ENCODE assay signal across 35 cellular contexts in the genomic region with DNA sequence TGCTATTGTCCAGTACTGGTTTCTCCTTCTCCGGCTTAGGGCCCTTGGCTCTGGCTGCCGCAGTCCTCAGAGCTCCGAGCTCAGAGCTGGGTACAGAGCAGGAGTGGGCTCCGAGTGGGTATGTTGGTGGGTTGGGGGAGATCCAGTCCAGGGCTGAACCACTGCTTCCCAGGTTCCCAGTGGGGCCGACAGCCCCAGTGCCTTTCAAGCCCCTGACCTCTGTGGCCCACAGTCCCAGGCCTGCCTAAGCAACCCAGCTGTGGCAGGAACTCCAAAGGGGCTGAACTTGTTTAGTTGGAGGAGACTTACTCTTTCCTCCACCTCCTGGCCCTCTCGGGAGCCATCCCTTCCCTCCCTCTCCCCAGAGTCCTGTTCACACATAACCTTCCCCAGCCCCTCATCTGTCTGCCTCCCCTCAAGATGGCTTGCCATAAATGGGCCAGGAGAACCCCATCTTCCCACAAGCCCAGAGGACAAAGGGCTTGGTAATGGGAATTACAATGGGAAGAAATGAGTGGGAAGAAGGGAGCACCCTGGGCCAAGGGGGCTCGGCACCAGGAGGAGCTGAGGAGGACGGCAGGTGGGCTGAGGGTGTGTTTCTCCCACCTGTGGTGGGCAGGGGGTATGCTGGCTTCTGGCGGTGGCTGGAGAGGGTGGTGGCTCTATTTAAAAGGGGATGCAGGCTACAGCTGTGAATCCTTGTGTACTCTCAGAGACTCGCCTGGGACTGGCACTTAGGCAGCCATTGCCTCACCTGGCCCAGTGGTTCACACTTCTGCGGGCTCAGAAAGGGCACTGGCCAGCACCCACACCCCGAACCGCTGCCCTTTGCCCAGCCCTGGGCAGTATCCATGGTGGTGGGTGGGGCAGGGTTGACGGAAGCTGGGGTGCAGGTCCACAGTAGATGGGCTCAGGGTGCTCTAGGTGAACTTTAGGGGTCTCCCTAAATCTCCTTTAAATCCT. TPM values are rescaled to one million over a fixed set of nuclear protein-coding genes. Genes with fewer than 3 reads are reported as not detected.
"Had no signal": no experiment of that assay in that cellular context is flagged by ENCODE, and none has a peak within 500 bp of the region (broad histone marks: within the 10 kb centered on the region; RNA-seq: fewer than 3 reads in every experiment).

No MANE protein-coding gene starts in this region.

- H3K79me2 ChIP-seq: hepatocyte had no signal

- H2AFZ ChIP-seq: hepatocyte had no signal

- H3K4me1 ChIP-seq: adrenal gland, ascending aorta, esophagus squamous epithelium, stomach, thyroid gland, upper lobe of left lung had no signal

- H3K4me3 Mint-ChIP-seq: activated CD4-positive, alpha-beta memory T cell treated with anti-CD3 and anti-CD28 coated beads for 36 hours; activated CD4-positive, alpha-beta T cell treated with anti-CD3 and anti-CD28 coated beads, Interleukin-2, amount 10 ng/mL, durations not matched to agents 24 days and 14 days; activated naive CD4-positive, alpha-beta T cell treated with anti-CD3 and anti-CD28 coated beads for 36 hours; activated naive CD8-positive, alpha-beta T cell treated with anti-CD3 and anti-CD28 coated beads for 36 hours; activated T-helper 1 cell treated with anti-CD3 and anti-CD28 coated beads, Interleukin-12 subunit alpha, Interleukin-12 subunit beta, Interleukin-2, Interleukin-4 antibody, amounts not matched to agents 30 ng/mL and 10 ng/mL and 1 ng/mL, durations not matched to agents 14 hours and 24 hours and 36 hours; dendritic cell treated with granulocyte-macrophage colony-stimulating factor and Interleukin-4, amounts not matched to agents 40 ng/mL and 50 ng/mL, for 4 days; mesothelial cell of epicardium; naive thymus-derived CD4-positive, alpha-beta T cell; neural crest cell had no signal

- H3K27me3 Mint-ChIP-seq: activated CD4-positive, alpha-beta memory T cell treated with anti-CD3 and anti-CD28 coated beads for 36 hours had no signal

- H3K36me3 ChIP-seq: adrenal gland, ascending aorta, brain microvascular endothelial cell, esophagus squamous epithelium, stomach, thyroid gland, upper lobe of left lung had no signal

- H3K27ac ChIP-seq: adrenal gland, ascending aorta, brain microvascular endothelial cell, epithelial cell of prostate, esophagus squamous epithelium, hepatocyte, stomach, thyroid gland, upper lobe of left lung, VCaP had no signal

- H3K4me3 ChIP-seq: adrenal gland, ascending aorta, esophagus squamous epithelium, hepatocyte, stomach, thyroid gland, upper lobe of left lung had no signal

- ATAC-seq: naive thymus-derived CD4-positive, alpha-beta T cell had no signal

- H3K4me1 Mint-ChIP-seq: activated CD4-positive, alpha-beta T cell treated with anti-CD3 and anti-CD28 coated beads, Interleukin-2, amount 10 ng/mL, durations not matched to agents 24 days and 14 days; activated naive CD8-positive, alpha-beta T cell treated with anti-CD3 and anti-CD28 coated beads for 36 hours; mesothelial cell of epicardium; naive thymus-derived CD4-positive, alpha-beta T cell had no signal

- FAIRE-seq: TTC549 had no signal

- H3K4me2 ChIP-seq: hepatocyte had no signal

- H3K36me3 Mint-ChIP-seq: activated CD4-positive, alpha-beta memory T cell treated with anti-CD3 and anti-CD28 coated beads for 36 hours; activated naive CD8-positive, alpha-beta T cell treated with anti-CD3 and anti-CD28 coated beads for 36 hours; mesothelial cell of epicardium; naive thymus-derived CD4-positive, alpha-beta T cell had no signal

- H3K9me3 Mint-ChIP-seq: activated CD4-positive, alpha-beta memory T cell treated with anti-CD3 and anti-CD28 coated beads for 36 hours; activated CD4-positive, alpha-beta T cell treated with anti-CD3 and anti-CD28 coated beads, Interleukin-2, amount 10 ng/mL, durations not matched to agents 24 days and 14 days; activated naive CD4-positive, alpha-beta T cell treated with anti-CD3 and anti-CD28 coated beads for 36 hours; activated naive CD8-positive, alpha-beta T cell treated with anti-CD3 and anti-CD28 coated beads for 36 hours; activated T-helper 1 cell treated with anti-CD3 and anti-CD28 coated beads, Interleukin-12 subunit alpha, Interleukin-12 subunit beta, Interleukin-2, Interleukin-4 antibody, amounts not matched to agents 30 ng/mL and 10 ng/mL and 1 ng/mL, durations not matched to agents 14 hours and 24 hours and 36 hours; dendritic cell treated with granulocyte-macrophage colony-stimulating factor and Interleukin-4, amounts not matched to agents 40 ng/mL and 50 ng/mL, for 4 days; mesothelial cell of epicardium; naive thymus-derived CD4-positive, alpha-beta T cell; neural crest cell had no signal

- DNase-seq: activated CD4-positive, alpha-beta memory T cell treated with anti-CD3 and anti-CD28 coated beads for 36 hours; activated CD4-positive, alpha-beta T cell treated with anti-CD3 and anti-CD28 coated beads, Interleukin-2, amount 10 ng/mL, durations not matched to agents 24 days and 14 days; activated CD4-positive, CD25-positive, alpha-beta regulatory T cell treated with anti-CD3 and anti-CD28 coated beads, Interleukin-2, amount 50 U/mL, for 72 hours; activated CD8-positive, alpha-beta memory T cell treated with anti-CD3 and anti-CD28 coated beads, Interleukin-2, amount 50 U/mL, for 4 hours; activated effector memory CD4-positive, alpha-beta T cell treated with anti-CD3 and anti-CD28 coated beads, Interleukin-2, amount 50 U/mL, for 16 hours; activated naive CD4-positive, alpha-beta T cell treated with anti-CD3 and anti-CD28 coated beads for 36 hours; activated naive CD8-positive, alpha-beta T cell treated with anti-CD3 and anti-CD28 coated beads for 36 hours; activated T-cell treated with anti-CD3 and anti-CD28 coated beads, Interleukin-2, amount 50 U/mL, for 1 hour; adrenal gland; brain microvascular endothelial cell; central memory CD4-positive, alpha-beta T cell; esophagus squamous epithelium; foreskin melanocyte; islet precursor cell; naive thymus-derived CD4-positive, alpha-beta T cell; stimulated activated CD4-positive, alpha-beta T cell treated with anti-CD3 and anti-CD28 coated beads, Interleukin-4, amount 100 ng/mL, for 1 hour; stomach; T-helper 9 cell; thyroid gland; upper lobe of left lung had no signal

- H3K9me3 ChIP-seq: adrenal gland, ascending aorta, esophagus squamous epithelium, stomach, thyroid gland, upper lobe of left lung had no signal

- H3K27me3 ChIP-seq: adrenal gland, ascending aorta, brain microvascular endothelial cell, hepatocyte, thyroid gland, upper lobe of left lung had no signal

- H3K27ac Mint-ChIP-seq: activated CD4-positive, alpha-beta memory T cell treated with anti-CD3 and anti-CD28 coated beads for 36 hours; activated CD4-positive, alpha-beta T cell treated with anti-CD3 and anti-CD28 coated beads, Interleukin-2, amount 10 ng/mL, durations not matched to agents 24 days and 14 days; activated naive CD4-positive, alpha-beta T cell treated with anti-CD3 and anti-CD28 coated beads for 36 hours; activated naive CD8-positive, alpha-beta T cell treated with anti-CD3 and anti-CD28 coated beads for 36 hours; dendritic cell treated with granulocyte-macrophage colony-stimulating factor and Interleukin-4, amounts not matched to agents 40 ng/mL and 50 ng/mL, for 4 days; mesothelial cell of epicardium; naive thymus-derived CD4-positive, alpha-beta T cell had no signal

RNA-seq across cellular contexts. Expression of gene MYH6, which starts 3.8 kb away (rescaled TPM):
- total RNA-seq: activated CD8-positive, alpha-beta memory T cell treated with anti-CD3 and anti-CD28 coated beads for 36 hours; activated naive CD4-positive, alpha-beta T cell treated with anti-CD3 and anti-CD28 coated beads for 36 hours; activated naive CD8-positive, alpha-beta T cell treated with anti-CD3 and anti-CD28 coated beads for 36 hours; ascending aorta; esophagus squamous epithelium; hepatocyte; mesothelial cell of epicardium; neural crest cell; omental fat pad; renal cortical epithelial cell; SK-MEL-5; thyroid gland; upper lobe of left lung had no signal
- polyA plus RNA-seq: naive thymus-derived CD4-positive, alpha-beta T cell had no signal

RNA-seq across cellular contexts. Expression of gene MYH7, which starts 23.6 kb away (rescaled TPM):
- total RNA-seq: activated CD4-positive, alpha-beta T cell treated with anti-CD3 and anti-CD28 coated beads, Interleukin-2, amount 10 ng/mL, durations not matched to agents 24 days and 14 days; activated CD8-positive, alpha-beta memory T cell treated with anti-CD3 and anti-CD28 coated beads for 36 hours; activated naive CD4-positive, alpha-beta T cell treated with anti-CD3 and anti-CD28 coated beads for 36 hours; ascending aorta; esophagus squamous epithelium; hepatocyte; mesothelial cell of epicardium; naive thymus-derived CD4-positive, alpha-beta T cell; omental fat pad; renal cortical epithelial cell; upper lobe of left lung had no signal
- polyA plus RNA-seq: hepatocyte; naive thymus-derived CD4-positive, alpha-beta T cell had no signal

RNA-seq across cellular contexts. Expression of gene CMTM5, which starts 35.0 kb away (rescaled TPM):
- total RNA-seq: activated CD4-positive, alpha-beta memory T cell treated with anti-CD3 and anti-CD28 coated beads for 36 hours; activated CD4-positive, alpha-beta T cell treated with anti-CD3 and anti-CD28 coated beads, Interleukin-2, amount 10 ng/mL, durations not matched to agents 24 days and 14 days; activated CD8-positive, alpha-beta memory T cell treated with anti-CD3 and anti-CD28 coated beads for 36 hours; activated naive CD4-positive, alpha-beta T cell treated with anti-CD3 and anti-CD28 coated beads for 36 hours; activated naive CD8-positive, alpha-beta T cell treated with anti-CD3 and anti-CD28 coated beads for 36 hours; activated T-helper 1 cell treated with anti-CD3 and anti-CD28 coated beads, Interleukin-12 subunit alpha, Interleukin-12 subunit beta, Interleukin-2, Interleukin-4 antibody, amounts not matched to agents 30 ng/mL and 10 ng/mL and 1 ng/mL, durations not matched to agents 14 hours and 24 hours and 36 hours; esophagus squamous epithelium; hepatocyte; mesothelial cell of epicardium; naive thymus-derived CD4-positive, alpha-beta T cell; omental fat pad; renal cortical epithelial cell; SK-MEL-5; T-helper 1 cell treated with Interleukin-12 subunit alpha and Interleukin-12 subunit beta and Interleukin-4 antibody, amounts not matched to agents 30 ng/mL and 1 ng/mL, for 36 hours had no signal
- polyA plus RNA-seq: naive thymus-derived CD4-positive, alpha-beta T cell had no signal

RNA-seq across cellular contexts. Expression of gene IL25, which starts 39.2 kb away (rescaled TPM):
- total RNA-seq: activated CD4-positive, alpha-beta memory T cell treated with anti-CD3 and anti-CD28 coated beads for 36 hours; activated CD4-positive, alpha-beta T cell treated with anti-CD3 and anti-CD28 coated beads, Interleukin-2, amount 10 ng/mL, durations not matched to agents 24 days and 14 days; activated CD8-positive, alpha-beta memory T cell treated with anti-CD3 and anti-CD28 coated beads for 36 hours; activated naive CD4-positive, alpha-beta T cell treated with anti-CD3 and anti-CD28 coated beads for 36 hours; activated naive CD8-positive, alpha-beta T cell treated with anti-CD3 and anti-CD28 coated beads for 36 hours; activated T-helper 1 cell treated with anti-CD3 and anti-CD28 coated beads, Interleukin-12 subunit alpha, Interleukin-12 subunit beta, Interleukin-2, Interleukin-4 antibody, amounts not matched to agents 30 ng/mL and 10 ng/mL and 1 ng/mL, durations not matched to agents 14 hours and 24 hours and 36 hours; adrenal gland; ascending aorta; esophagus squamous epithelium; hepatocyte; lower leg skin; mesothelial cell of epicardium; naive thymus-derived CD4-positive, alpha-beta T cell; neural crest cell; omental fat pad; renal cortical epithelial cell; SK-MEL-5; stomach; T-helper 1 cell treated with Interleukin-12 subunit alpha and Interleukin-12 subunit beta and Interleukin-4 antibody, amounts not matched to agents 30 ng/mL and 1 ng/mL, for 36 hours; thyroid gland; upper lobe of left lung had no signal
- polyA plus RNA-seq: hepatocyte; naive thymus-derived CD4-positive, alpha-beta T cell; stomach had no signal

RNA-seq across cellular contexts. Expression of gene EFS, which starts 46.9 kb away (rescaled TPM):
- total RNA-seq: activated CD4-positive, alpha-beta memory T cell treated with anti-CD3 and anti-CD28 coated beads for 36 hours; activated CD4-positive, alpha-beta T cell treated with anti-CD3 and anti-CD28 coated beads, Interleukin-2, amount 10 ng/mL, durations not matched to agents 24 days and 14 days; activated CD8-positive, alpha-beta memory T cell treated with anti-CD3 and anti-CD28 coated beads for 36 hours; activated naive CD4-positive, alpha-beta T cell treated with anti-CD3 and anti-CD28 coated beads for 36 hours; activated naive CD8-positive, alpha-beta T cell treated with anti-CD3 and anti-CD28 coated beads for 36 hours; activated T-helper 1 cell treated with anti-CD3 and anti-CD28 coated beads, Interleukin-12 subunit alpha, Interleukin-12 subunit beta, Interleukin-2, Interleukin-4 antibody, amounts not matched to agents 30 ng/mL and 10 ng/mL and 1 ng/mL, durations not matched to agents 14 hours and 24 hours and 36 hours; naive thymus-derived CD4-positive, alpha-beta T cell; SK-MEL-5; T-helper 1 cell treated with Interleukin-12 subunit alpha and Interleukin-12 subunit beta and Interleukin-4 antibody, amounts not matched to agents 30 ng/mL and 1 ng/mL, for 36 hours had no signal
- polyA plus RNA-seq: naive thymus-derived CD4-positive, alpha-beta T cell had no signal
